In the genomic region with DNA sequence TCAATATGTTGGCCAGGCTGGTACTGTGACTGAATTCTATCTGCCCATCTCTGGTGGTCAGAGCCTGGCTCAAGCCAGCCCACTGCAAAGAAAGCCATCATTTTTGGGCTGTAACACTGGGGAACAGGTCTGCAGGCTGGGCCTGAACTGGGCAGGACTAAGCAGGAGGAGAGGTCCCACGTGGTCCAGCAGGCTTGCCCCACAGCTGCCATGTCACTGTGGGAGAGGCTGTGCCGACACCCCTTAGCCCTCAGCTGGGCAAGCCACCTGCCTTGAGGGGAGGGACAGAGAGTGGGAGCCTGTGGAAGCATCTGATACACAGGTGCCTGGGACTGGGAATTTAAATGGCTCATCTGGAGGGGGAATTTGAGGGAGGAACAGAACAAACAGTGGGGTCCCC, we compare ENCODE assay signal across 15 cellular contexts.
A peak's percentile ranks its signal among the peaks of the same experiment; 100 is the strongest.
DNase-seq lines count a peak whose midpoint lies in the region; ATAC-seq, FAIRE-seq and TF ChIP-seq lines count a peak whose summit lies in the region.
"Had no signal": no experiment of that assay in that cellular context is flagged by ENCODE, and none has a peak within 500 bp of the region (broad histone marks: within the 10 kb centered on the region; RNA-seq: fewer than 3 reads in every experiment).

No MANE protein-coding gene starts in this region.

- TF ChIP-seq EP300 in K562 (IDR thresholded peaks at IDR 0.05; ENCODE audit: low read length), result no peak

- H3K9me3 ChIP-seq in K562 (replicated peaks; ENCODE audit: control insufficient read depth, insufficient read depth, low read depth, low read length), result no peaks in the 10 kb centered on the region

- no peak overlapping the region for H3K4me2 ChIP-seq in K562 (ENCODE audit: insufficient read depth, low read length)

- no peak for ATAC-seq in K562
- ATAC-seq in GM19395 (IDR thresholded peaks at IDR 0.05; ENCODE audit: unreplicated experiment), result no peak

- intact Hi-C loops in K562 (cut with micrococcal nuclease), result no loop called here

- WGBS in K562 (ENCODE audit: insufficient coverage, low coverage, missing lambda C conversion rate), result 82% methylated on average over 2 of the region's 2 CpGs

- H3K27me3 ChIP-seq in K562 (ENCODE audit: control insufficient read depth in 2 of 2, insufficient read depth in 2 of 2, low read length in 2 of 2), result no peaks in the 10 kb centered on the region

- no peaks in the 10 kb centered on the region for H3K9me3 Mint-ChIP-seq in HFFc6
- H3K9me3 Mint-ChIP-seq in type B pancreatic cell, result no peaks in the 10 kb centered on the region
- H3K9me3 Mint-ChIP-seq: CD14-positive monocyte had no signal

- CTCF ChIA-PET in K562 (lab: Yijun Ruan, JAX; ENCODE audit: low intra/inter-chr PET ratio), result no interaction called here

- no peak; the same call in 1 of the 2 replicates for TF ChIP-seq POLR2A in K562 (conservative IDR thresholded peaks at IDR 0.05)

- POLR2A ChIA-PET in K562 (lab: Yijun Ruan, JAX), result interaction anchor here (0.8 to 1.4 kb wide), 3 partner anchors 8 to 13 kb away, joined by 3 to 5 read pairs (median 4); no protein-coding TSS in a partner anchor

- H3K27ac Mint-ChIP-seq in HFFc6 (peak overlapping the region; percentile 74), type B pancreatic cell (peak overlapping the region; percentile 43)

- H4K20me1 ChIP-seq in K562 (replicated peaks; ENCODE audit: control insufficient read depth, insufficient read depth, low read length), result 0 out of 2 replicates have a peak, but pooled peaks cover 20% of the 10 kb centered on the region

- in situ Hi-C loops in K562 (cut with MboI), result no loop called here

- TF ChIP-seq CTCF in HFFc6 (IDR thresholded peaks at IDR 0.05), result no peak
- no peak for TF ChIP-seq CTCF in K562 (IDR thresholded peaks at IDR 0.05 in 2 of 3, conservative IDR thresholded peaks at IDR 0.05 in 1 of 3; ENCODE audit: insufficient read depth in 2 of 3, low read depth in 1 of 3, low read length in 3 of 3)
- no peak for TF ChIP-seq CTCF in type B pancreatic cell (conservative IDR thresholded peaks at IDR 0.05)

- H3K4me1 ChIP-seq in K562 (replicated peaks in 1 of 2; ENCODE audit: control insufficient read depth in 2 of 2, insufficient read depth in 2 of 2, low read length in 2 of 2), result peaks cover 0 to 6% of the 10 kb centered on the region in 2 experiments; a peak in 1 of 5 replicates

- peaks cover 3% of the 10 kb centered on the region for H3K9me1 ChIP-seq in K562 (ENCODE audit: control insufficient read depth, insufficient read depth, low read length)

- H3K27me3 Mint-ChIP-seq in HFFc6 (ENCODE audit: insufficient read depth) (no peaks in the 10 kb centered on the region; the same call in 1 of the 2 replicates), type B pancreatic cell (no peaks in the 10 kb centered on the region)

- no peak for DNase-seq in HFFc6
- no peak for DNase-seq in K562 (ENCODE audit: extremely low read depth in 1 of 4, low spot score in 3 of 4)
- DNase-seq in myocyte (ENCODE audit: low read depth), result peak; percentile 46
- DNase-seq in type B pancreatic cell (ENCODE audit: extremely low spot score, unreplicated experiment), result no peak
- no peak for DNase-seq in DMS 273 treated with DMSO at 0.1 percent for 48 hours (lab: John Stamatoyannopoulos, UW)
- DNase-seq in kidney glomerular epithelial cell (lab: John Stamatoyannopoulos, UW), result no peak
- DNase-seq: KG1, NCI-H1105 treated with DMSO at 0.1 percent for 48 hours, NCI-H1930, NCI-H226, NCI-H524 had no signal

- peaks cover 98% of the 10 kb centered on the region for H3K36me3 ChIP-seq in K562 (ENCODE audit: control insufficient read depth, insufficient read depth, low read length)

- FAIRE-seq in K562 (lab: Jason Lieb, UNC), result no peak
- FAIRE-seq: G401.6 had no signal

- H3K79me2 ChIP-seq in K562 (ENCODE audit: control insufficient read depth, insufficient read depth, low read length), result no peaks in the 10 kb centered on the region

- no TSS peak for BruUV-seq in K562 (replicated peaks; lab: Mats Ljungman, UMichigan)

- H3K4me1 Mint-ChIP-seq in HFFc6 (ENCODE audit: low read depth) (peaks cover 6% of the 10 kb centered on the region; the same call in 1 of the 2 replicates), type B pancreatic cell (ENCODE audit: unreplicated experiment) (no peaks in the 10 kb centered on the region)

- H3K9ac ChIP-seq in K562 (ENCODE audit: insufficient read depth in 1 of 2, low read depth in 2 of 2, low read length in 2 of 2), result peak overlapping the region in 1 of 2 experiments; percentile 31; a peak in 1 of 4 replicates
- H3K9ac ChIP-seq: GM23248 had no signal

- H3K27ac ChIP-seq in K562 (ENCODE audit: extremely low read depth, low read depth, low read length), result no peak overlapping the region
- H3K27ac ChIP-seq: GM23248 had no signal

- TF ChIP-seq RAD21 in K562 (CRISPR knock-in tag; conservative IDR thresholded peaks at IDR 0.05 in 1 of 2, IDR thresholded peaks at IDR 0.05 in 1 of 2), result no peak

- no peak overlapping the region for H2AFZ ChIP-seq in K562 (ENCODE audit: low read depth, low read length)
- H2AFZ ChIP-seq: GM23248 had no signal

- H3K36me3 Mint-ChIP-seq in HFFc6 (ENCODE audit: low read depth) (peaks cover 9% of the 10 kb centered on the region; the same call in 1 of the 2 replicates), type B pancreatic cell (peaks cover 10% of the 10 kb centered on the region)

- H3K4me3 Mint-ChIP-seq in HFFc6, result no peak overlapping the region
- no peak overlapping the region for H3K4me3 Mint-ChIP-seq in type B pancreatic cell
- H3K4me3 Mint-ChIP-seq: CD14-positive monocyte had no signal

- no peak overlapping the region for H3K4me3 ChIP-seq in K562
- H3K4me3 ChIP-seq: GM23248 had no signal

TF ChIP-seq in K562, 482 proteins besides CTCF, POLR2A, EP300 and RAD21 (continues in another document):
- TF ChIP-seq NCOA1 (IDR thresholded peaks at IDR 0.05; ENCODE audit: low read depth), result no peak
- TF ChIP-seq, protein P1, sequence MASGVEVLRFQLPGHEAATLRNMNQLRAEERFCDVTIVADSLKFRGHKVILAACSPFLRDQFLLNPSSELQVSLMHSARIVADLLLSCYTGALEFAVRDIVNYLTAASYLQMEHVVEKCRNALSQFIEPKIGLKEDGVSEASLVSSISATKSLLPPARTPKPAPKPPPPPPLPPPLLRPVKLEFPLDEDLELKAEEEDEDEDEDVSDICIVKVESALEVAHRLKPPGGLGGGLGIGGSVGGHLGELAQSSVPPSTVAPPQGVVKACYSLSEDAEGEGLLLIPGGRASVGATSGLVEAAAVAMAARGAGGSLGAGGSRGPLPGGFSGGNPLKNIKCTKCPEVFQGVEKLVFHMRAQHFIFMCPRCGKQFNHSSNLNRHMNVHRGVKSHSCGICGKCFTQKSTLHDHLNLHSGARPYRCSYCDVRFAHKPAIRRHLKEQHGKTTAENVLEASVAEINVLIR (CRISPR knock-in tag; IDR thresholded peaks at IDR 0.05), result no peak
- TF ChIP-seq, protein P2, sequence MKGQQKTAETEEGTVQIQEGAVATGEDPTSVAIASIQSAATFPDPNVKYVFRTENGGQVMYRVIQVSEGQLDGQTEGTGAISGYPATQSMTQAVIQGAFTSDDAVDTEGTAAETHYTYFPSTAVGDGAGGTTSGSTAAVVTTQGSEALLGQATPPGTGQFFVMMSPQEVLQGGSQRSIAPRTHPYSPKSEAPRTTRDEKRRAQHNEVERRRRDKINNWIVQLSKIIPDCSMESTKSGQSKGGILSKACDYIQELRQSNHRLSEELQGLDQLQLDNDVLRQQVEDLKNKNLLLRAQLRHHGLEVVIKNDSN (CRISPR knock-in tag; IDR thresholded peaks at IDR 0.05), result 0 out of 2 replicates have a peak, but pooled peaks have one; percentile 13
- TF ChIP-seq, protein P3, sequence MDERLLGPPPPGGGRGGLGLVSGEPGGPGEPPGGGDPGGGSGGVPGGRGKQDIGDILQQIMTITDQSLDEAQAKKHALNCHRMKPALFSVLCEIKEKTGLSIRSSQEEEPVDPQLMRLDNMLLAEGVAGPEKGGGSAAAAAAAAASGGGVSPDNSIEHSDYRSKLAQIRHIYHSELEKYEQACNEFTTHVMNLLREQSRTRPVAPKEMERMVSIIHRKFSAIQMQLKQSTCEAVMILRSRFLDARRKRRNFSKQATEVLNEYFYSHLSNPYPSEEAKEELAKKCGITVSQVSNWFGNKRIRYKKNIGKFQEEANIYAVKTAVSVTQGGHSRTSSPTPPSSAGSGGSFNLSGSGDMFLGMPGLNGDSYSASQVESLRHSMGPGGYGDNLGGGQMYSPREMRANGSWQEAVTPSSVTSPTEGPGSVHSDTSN (CRISPR knock-in tag; IDR thresholded peaks at IDR 0.05; ENCODE audit: low read depth), result 0 out of 2 replicates have a peak, but pooled peaks have one; percentile 14
- TF ChIP-seq, protein P3 (tag; conservative IDR thresholded peaks at IDR 0.05; ENCODE audit: low read depth), result no peak
- TF ChIP-seq FUS (optimal IDR thresholded peaks at IDR 0.05; ENCODE audit: low read depth, low read length), result no peak
- TF ChIP-seq, protein P4, sequence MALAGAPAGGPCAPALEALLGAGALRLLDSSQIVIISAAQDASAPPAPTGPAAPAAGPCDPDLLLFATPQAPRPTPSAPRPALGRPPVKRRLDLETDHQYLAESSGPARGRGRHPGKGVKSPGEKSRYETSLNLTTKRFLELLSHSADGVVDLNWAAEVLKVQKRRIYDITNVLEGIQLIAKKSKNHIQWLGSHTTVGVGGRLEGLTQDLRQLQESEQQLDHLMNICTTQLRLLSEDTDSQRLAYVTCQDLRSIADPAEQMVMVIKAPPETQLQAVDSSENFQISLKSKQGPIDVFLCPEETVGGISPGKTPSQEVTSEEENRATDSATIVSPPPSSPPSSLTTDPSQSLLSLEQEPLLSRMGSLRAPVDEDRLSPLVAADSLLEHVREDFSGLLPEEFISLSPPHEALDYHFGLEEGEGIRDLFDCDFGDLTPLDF (CRISPR knock-in tag; IDR thresholded peaks at IDR 0.05), result no peak
- no peak for TF ChIP-seq SMAD3 (CRISPR knock-in tag; conservative IDR thresholded peaks at IDR 0.05)
- TF ChIP-seq MYC (IDR thresholded peaks at IDR 0.05; ENCODE audit: low read depth, low read length), result no peak
- TF ChIP-seq MYC (CRISPR knock-in tag; IDR thresholded peaks at IDR 0.05; ENCODE audit: borderline replicate concordance, low read depth), result 0 out of 2 replicates have a peak, but pooled peaks have one; percentile 11
- TF ChIP-seq NR2C1 (IDR thresholded peaks at IDR 0.05), result no peak
- no peak for TF ChIP-seq NR2C1 (tag; IDR thresholded peaks at IDR 0.05)
